ENCODE assay signal across 21 cellular contexts in the genomic region with DNA sequence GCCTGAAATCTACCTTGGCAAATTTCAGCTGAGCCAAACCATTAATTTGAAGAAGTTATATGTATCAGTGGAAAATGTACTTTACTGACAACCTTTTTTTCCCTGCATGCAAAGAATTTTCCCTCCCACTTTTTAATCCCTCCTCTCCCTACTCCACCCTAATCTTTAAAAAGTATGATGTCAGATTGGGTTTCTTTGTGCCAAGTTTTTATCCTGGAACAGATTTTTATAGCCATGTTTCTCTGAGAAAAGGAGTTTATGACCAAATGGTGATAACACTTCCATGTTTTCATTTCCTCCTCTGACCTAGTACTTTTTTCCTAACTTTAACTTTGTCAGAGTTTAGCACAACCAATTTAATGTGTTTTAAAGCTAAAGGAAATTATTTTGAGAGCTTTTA.
A peak's percentile ranks its signal among the peaks of the same experiment; 100 is the strongest.
DNase-seq lines count a peak whose midpoint lies in the region; ATAC-seq, FAIRE-seq and TF ChIP-seq lines count a peak whose summit lies in the region.
"Had no signal": no experiment of that assay in that cellular context is flagged by ENCODE, and none has a peak within 500 bp of the region (broad histone marks: within the 10 kb centered on the region; RNA-seq: fewer than 3 reads in every experiment).

No MANE protein-coding gene starts in this region.

- H3K9ac ChIP-seq in PC-3 (ENCODE audit: low read length): no peak overlapping the region

- ATAC-seq in PC-3: peak; percentile 27; the same call in 1 of the 2 replicates
- no peak for ATAC-seq in left lobe of liver
- ATAC-seq in GM19351 (IDR thresholded peaks at IDR 0.05; ENCODE audit: unreplicated experiment): no peak
- ATAC-seq: activated CD8-positive, alpha-beta memory T cell treated with anti-CD3 and anti-CD28 coated beads, Interleukin-2, amount 10 ng/mL, durations not matched to agents 7 days and 5 days; naive thymus-derived CD8-positive, alpha-beta T cell had no signal

- intact Hi-C loops in PC-3 (cut with micrococcal nuclease): no loop called here

- H3K27ac ChIP-seq in PC-3 (ENCODE audit: low read length): no peak overlapping the region
- no peak overlapping the region for H3K27ac ChIP-seq in small intestine (ENCODE audit: low read depth in 1 of 2, low read length in 1 of 2)
- H3K27ac ChIP-seq: brain microvascular endothelial cell, epithelial cell of prostate, HL-60, thyroid gland had no signal

- CTCF ChIA-PET in PC-3 (lab: Charles Lee): no interaction called here

- H3K9me3 ChIP-seq in PC-3 (ENCODE audit: low read length) (no peaks in the 10 kb centered on the region), small intestine (ENCODE audit: control insufficient read depth, low read depth) (no peaks in the 10 kb centered on the region)
- H3K9me3 ChIP-seq: thyroid gland had no signal

- no peaks in the 10 kb centered on the region for H3K79me2 ChIP-seq in PC-3 (ENCODE audit: low read length)

- FAIRE-seq in small intestine (lab: Jason Lieb, UNC): peak; percentile 75
- FAIRE-seq: GM18507 had no signal

- DNase-seq in EH (ENCODE audit: low read depth): peak; percentile 60
- DNase-seq in PC-3: peak; percentile 17
- peak; percentile 65 for DNase-seq in fibroblast of peridontal ligament (ENCODE audit: extremely low read depth)
- DNase-seq in small intestine: peak; percentile 60
- DNase-seq in activated naive CD4-positive, alpha-beta T cell treated with Interleukin-2 at 50 U/mL for 16 hours: no peak
- DNase-seq in left lobe of liver (ENCODE audit: low spot score): no peak
- DNase-seq: activated CD4-positive, alpha-beta T cell treated with anti-CD3 and anti-CD28 coated beads for 4 hours; activated CD8-positive, alpha-beta memory T cell treated with anti-CD3 and anti-CD28 coated beads, Interleukin-2, amount 10 ng/mL, durations not matched to agents 7 days and 5 days; activated naive CD8-positive, alpha-beta T cell treated with anti-CD3 and anti-CD28 coated beads, Interleukin-2, amount 10 ng/mL, durations not matched to agents 7 days and 5 days; brain microvascular endothelial cell; dermis blood vessel endothelial cell; naive thymus-derived CD8-positive, alpha-beta T cell; NCI-H1694 treated with DMSO at 0.1 percent for 48 hours; NCI-H748 treated with DMSO at 0.1 percent for 48 hours; stimulated activated naive CD4-positive, alpha-beta T cell; T-helper 1 cell; thyroid gland had no signal

- H3K36me3 ChIP-seq in PC-3 (ENCODE audit: low read depth, low read length) (no peaks in the 10 kb centered on the region), small intestine (ENCODE audit: control insufficient read depth in 2 of 2, insufficient read depth in 2 of 2, low read length in 2 of 2) (peaks cover 0 to 3% of the 10 kb centered on the region in 2 donors)
- H3K36me3 ChIP-seq: brain microvascular endothelial cell, thyroid gland had no signal

- TF ChIP-seq CTCF in PC-3 (conservative IDR thresholded peaks at IDR 0.05; ENCODE audit: low read depth, low read length): no peak

- POLR2A ChIA-PET in PC-3 (lab: Charles Lee; ENCODE audit: unreplicated experiment): no interaction called here

- peaks cover 5% of the 10 kb centered on the region for H3K4me1 ChIP-seq in PC-3 (ENCODE audit: insufficient read depth, low read length)
- H3K4me1 ChIP-seq in small intestine (ENCODE audit: control insufficient read depth in 2 of 2, insufficient read depth in 1 of 2, low read depth in 1 of 2, low read length in 1 of 2): no peaks in the 10 kb centered on the region

- H3K27me3 ChIP-seq in PC-3 (ENCODE audit: low read length) (no peaks in the 10 kb centered on the region), small intestine (ENCODE audit: control insufficient read depth in 2 of 2, insufficient read depth in 2 of 2, low read length in 2 of 2) (no peaks in the 10 kb centered on the region)
- H3K27me3 ChIP-seq: brain microvascular endothelial cell, thyroid gland had no signal

- no TSS peak for BruUV-seq in PC-3 (replicated peaks; lab: Mats Ljungman, UMichigan)

- H3F3A ChIP-seq in PC-3 (ENCODE audit: low read length, unreplicated experiment): no peaks in the 10 kb centered on the region

- H3K4me2 ChIP-seq in PC-3 (ENCODE audit: low read length): no peak overlapping the region

- H3K4me3 ChIP-seq in PC-3 (ENCODE audit: low read length) (no peak overlapping the region), small intestine (ENCODE audit: low read depth in 1 of 2, low read length in 2 of 2) (no peak overlapping the region)
- H3K4me3 ChIP-seq: thyroid gland had no signal

- no peaks in the 10 kb centered on the region for H3K9me2 ChIP-seq in PC-3 (replicated peaks; ENCODE audit: low read length)

- H2AFZ ChIP-seq in PC-3 (ENCODE audit: low read length): no peak overlapping the region

- H4K20me1 ChIP-seq in PC-3 (ENCODE audit: low read length): no peaks in the 10 kb centered on the region

Comparison
In these comparisons a context has a peak if more than half of its experiments do, and no peak if none do; other contexts are left out.
1. DNase-seq: peak in EH (single experiment), PC-3 (single experiment), fibroblast of peridontal ligament (single experiment) and small intestine (single experiment); none in activated naive CD4-positive, alpha-beta T cell treated with Interleukin-2 at 50 U/mL for 16 hours (single experiment) and left lobe of liver (single experiment).